8 cellular contexts compared by ENCODE assay signal in genomic region chr6:156781882-156782631, GRCh38. TPM values are rescaled to one million over a fixed set of nuclear protein-coding genes. Genes with fewer than 3 reads are reported as not detected.
DNase-seq lines count a peak whose midpoint lies in the region; ATAC-seq and TF ChIP-seq lines count a peak whose summit lies in the region.

No MANE protein-coding gene starts in this region.

- CTCF ChIA-PET in activated CD4-positive, alpha-beta memory T cell treated with anti-CD3 and anti-CD28 coated beads, Interleukin-2, amount 10 ng/mL, durations not matched to agents 7 days and 5 days (lab: Charles Lee): no interaction called here

- no peak for TF ChIP-seq CTCF in transverse colon (IDR thresholded peaks at IDR 0.05)

- peaks cover 61% of the 10 kb centered on the region for H3K4me1 Mint-ChIP-seq in activated T-cell treated with anti-CD3 and anti-CD28 coated beads, Interleukin-2, amount 50 U/mL, for 72 hours (ENCODE audit: low read depth)
- H3K4me1 Mint-ChIP-seq in activated CD4-positive, alpha-beta memory T cell treated with anti-CD3 and anti-CD28 coated beads, Interleukin-2, amount 10 ng/mL, durations not matched to agents 7 days and 5 days: peaks cover 33% of the 10 kb centered on the region
- peaks cover 58 to 70% of the 10 kb centered on the region in 2 donors for H3K4me1 Mint-ChIP-seq in immature natural killer cell

- no peak for DNase-seq in activated T-cell treated with anti-CD3 and anti-CD28 coated beads, Interleukin-2, amount 50 U/mL, for 72 hours
- no peak for DNase-seq in activated T-cell treated with anti-CD3 and anti-CD28 coated beads, Interleukin-2, amount 50 U/mL, for 48 hours
- DNase-seq in activated CD4-positive, alpha-beta memory T cell treated with anti-CD3 and anti-CD28 coated beads, Interleukin-2, amount 10 ng/mL, durations not matched to agents 7 days and 5 days: no peak
- peak; percentile 21 to 27 (median 22) for DNase-seq in immature natural killer cell
- DNase-seq in transverse colon: no peak
- no peak for DNase-seq in NCI-H1048 (lab: John Stamatoyannopoulos, UW)

- peak overlapping the region in 3 of 4 donors; percentile 21 to 99 (median 22) for H3K4me3 ChIP-seq in transverse colon

- H3K27ac ChIP-seq in transverse colon: peak overlapping the region; percentile 98 to 100 (median 99)

- POLR2A ChIA-PET in activated CD4-positive, alpha-beta memory T cell treated with anti-CD3 and anti-CD28 coated beads, Interleukin-2, amount 10 ng/mL, durations not matched to agents 7 days and 5 days (lab: Charles Lee): interaction anchor here (0.7 to 1.4 kb wide), 3 partner anchors 13 to 160 kb away, joined by 3 read pairs; no protein-coding TSS in a partner anchor

- WGBS in transverse colon (ENCODE audit: low coverage in 1 of 2), 2 donors: 1 to 5% methylated on average over 8 of the region's 8 CpGs

- no peak for ATAC-seq in activated T-cell treated with anti-CD3 and anti-CD28 coated beads, Interleukin-2, amount 50 U/mL, for 72 hours (replicated peaks in 1 of 2)
- ATAC-seq in HG03097 (IDR thresholded peaks at IDR 0.05; ENCODE audit: low FRiP score, unreplicated experiment): no peak
- no peak for ATAC-seq in HG02642 (IDR thresholded peaks at IDR 0.05; ENCODE audit: poor library complexity, unreplicated experiment)

- peaks cover 5 to 9% of the 10 kb centered on the region in 2 donors for H3K36me3 Mint-ChIP-seq in activated T-cell treated with anti-CD3 and anti-CD28 coated beads, Interleukin-2, amount 50 U/mL, for 72 hours (ENCODE audit: insufficient read depth in 2 of 2)
- H3K36me3 Mint-ChIP-seq in activated CD4-positive, alpha-beta memory T cell treated with anti-CD3 and anti-CD28 coated beads, Interleukin-2, amount 10 ng/mL, durations not matched to agents 7 days and 5 days (ENCODE audit: low read depth): peaks cover 17% of the 10 kb centered on the region
- no peaks in the 10 kb centered on the region for H3K36me3 Mint-ChIP-seq in immature natural killer cell

- H3K27me3 Mint-ChIP-seq in activated T-cell treated with anti-CD3 and anti-CD28 coated beads, Interleukin-2, amount 50 U/mL, for 72 hours (ENCODE audit: low read depth): no peaks in the 10 kb centered on the region
- H3K27me3 Mint-ChIP-seq in activated CD4-positive, alpha-beta memory T cell treated with anti-CD3 and anti-CD28 coated beads, Interleukin-2, amount 10 ng/mL, durations not matched to agents 7 days and 5 days: no peaks in the 10 kb centered on the region
- H3K27me3 Mint-ChIP-seq in immature natural killer cell (ENCODE audit: low read depth in 3 of 3): peaks cover 4 to 15% (median 9%) of the 10 kb centered on the region in 3 donors

- intact Hi-C loops in transverse colon (cut with DNase I; ENCODE audit: low total_unique reads): no loop called here

- no peaks in the 10 kb centered on the region for H3K9me3 Mint-ChIP-seq in activated T-cell treated with anti-CD3 and anti-CD28 coated beads, Interleukin-2, amount 50 U/mL, for 72 hours
- H3K9me3 Mint-ChIP-seq in activated CD4-positive, alpha-beta memory T cell treated with anti-CD3 and anti-CD28 coated beads, Interleukin-2, amount 10 ng/mL, durations not matched to agents 7 days and 5 days: no peaks in the 10 kb centered on the region
- H3K9me3 Mint-ChIP-seq in immature natural killer cell: no peaks in the 10 kb centered on the region

- peak overlapping the region; percentile 97 for H3K27ac Mint-ChIP-seq in activated T-cell treated with anti-CD3 and anti-CD28 coated beads, Interleukin-2, amount 50 U/mL, for 72 hours
- H3K27ac Mint-ChIP-seq in activated CD4-positive, alpha-beta memory T cell treated with anti-CD3 and anti-CD28 coated beads, Interleukin-2, amount 10 ng/mL, durations not matched to agents 7 days and 5 days: peak overlapping the region; percentile 81
- H3K27ac Mint-ChIP-seq in immature natural killer cell: peak overlapping the region; percentile 92 to 99 (median 96)

- in situ Hi-C loops in transverse colon (cut with MboI; ENCODE audit: low pct_ligation_motif_present in 1 of 4, low pct_unique_long_range_greater_than_20kb in 1 of 4, low sequenced_read_pairs in 3 of 4): loop anchor here in 2 of 4 donors (10.0 kb wide), 2 partner anchors 97 to 243 kb away; no protein-coding TSS in a partner anchor

- no peaks in the 10 kb centered on the region for H3K9me3 ChIP-seq in transverse colon

- peak overlapping the region; percentile 86 to 89 for H3K4me3 Mint-ChIP-seq in activated T-cell treated with anti-CD3 and anti-CD28 coated beads, Interleukin-2, amount 50 U/mL, for 72 hours
- peak overlapping the region; percentile 78 for H3K4me3 Mint-ChIP-seq in activated CD4-positive, alpha-beta memory T cell treated with anti-CD3 and anti-CD28 coated beads, Interleukin-2, amount 10 ng/mL, durations not matched to agents 7 days and 5 days
- H3K4me3 Mint-ChIP-seq in immature natural killer cell: peak overlapping the region; percentile 84 to 96 (median 87)

- H3K4me1 ChIP-seq in transverse colon: peaks cover 10 to 45% (median 38%) of the 10 kb centered on the region in 4 donors

- TF ChIP-seq EP300 in transverse colon (IDR thresholded peaks at IDR 0.05; ENCODE audit: low read depth): no peak

- TF ChIP-seq POLR2A in transverse colon (IDR thresholded peaks at IDR 0.05): no peak

- no peaks in the 10 kb centered on the region for H3K27me3 ChIP-seq in transverse colon

- no peaks in the 10 kb centered on the region for H3K36me3 ChIP-seq in transverse colon

RNA-seq across cellular contexts. Expression of gene ARID1B, which starts 4.9 kb away (rescaled TPM):
- 10 to 100 TPM; 62.9 to 71.6 TPM for total RNA-seq in activated T-cell treated with anti-CD3 and anti-CD28 coated beads, Interleukin-2, amount 50 U/mL, for 72 hours
- total RNA-seq in activated CD4-positive, alpha-beta memory T cell treated with anti-CD3 and anti-CD28 coated beads, Interleukin-2, amount 10 ng/mL, durations not matched to agents 7 days and 5 days: 10 to 100 TPM; 63.4 to 65.5 TPM
- 10 to 100 TPM in 1 of 3 donors, 1 to 10 TPM in 2; 7.6 to 18.1 (median 8.7) TPM for polyA plus RNA-seq in immature natural killer cell
- 100 to 1,000 TPM in 2 of 4 donors, 10 to 100 TPM in 2; 87.1 to 194 (median 115) TPM for total RNA-seq in transverse colon

Comparison
In these comparisons a context has a peak if more than half of its experiments do, and no peak if none do; other contexts are left out.
1. DNase-seq: peak in immature natural killer cell (3 of 3); none in activated T-cell treated with anti-CD3 and anti-CD28 coated beads, Interleukin-2, amount 50 U/mL, for 72 hours (0 of 2), activated T-cell treated with anti-CD3 and anti-CD28 coated beads, Interleukin-2, amount 50 U/mL, for 48 hours (0 of 2), activated CD4-positive, alpha-beta memory T cell treated with anti-CD3 and anti-CD28 coated beads, Interleukin-2, amount 10 ng/mL, durations not matched to agents 7 days and 5 days (single experiment), transverse colon (single experiment) and NCI-H1048 (single experiment).
2. Peak in every context shown above with its lines, with median percentiles within 50 percentile points of each other: H3K27ac Mint-ChIP-seq and H3K4me3 Mint-ChIP-seq.